Comparison of ENCODE assay signal across 22 cellular contexts in genomic region chr12:132174703-132175490, GRCh38. TPM values are rescaled to one million over a fixed set of nuclear protein-coding genes. Genes with fewer than 3 reads are reported as not detected.
A peak's percentile ranks its signal among the peaks of the same experiment; 100 is the strongest.
DNase-seq lines count a peak whose midpoint lies in the region; ATAC-seq lines count a peak whose summit lies in the region.
"Had no signal": no experiment of that assay in that cellular context is flagged by ENCODE, and none has a peak within 500 bp of the region (broad histone marks: within the 10 kb centered on the region; RNA-seq: fewer than 3 reads in every experiment).

No MANE protein-coding gene starts in this region.

- H3K27ac ChIP-seq in BLaER1 (no peak overlapping the region), right cardiac atrium (ENCODE audit: low read length) (no peak overlapping the region)
- H3K27ac ChIP-seq: ascending aorta, foreskin keratinocyte, suprapubic skin, vagina had no signal

- no peaks in the 10 kb centered on the region for H3K36me3 Mint-ChIP-seq in activated CD4-positive, alpha-beta T cell treated with anti-CD3 and anti-CD28 coated beads, Interleukin-2, amount 10 ng/mL, durations not matched to agents 7 days and 5 days (ENCODE audit: low read depth)

- H3K9ac ChIP-seq in BLaER1 (no peak overlapping the region), NT2/D1 (ENCODE audit: insufficient read length, low read depth) (peak overlapping the region; percentile 52)

- 0 out of 2 replicates have a peak, but pooled peaks cover 12% of the 10 kb centered on the region for H4K20me1 ChIP-seq in BLaER1

- H3K36me3 ChIP-seq in BLaER1 (no peaks in the 10 kb centered on the region), NT2/D1 (ENCODE audit: insufficient read depth, insufficient read length, low read length) (no peaks in the 10 kb centered on the region)
- H3K36me3 ChIP-seq: ascending aorta, BE2C, suprapubic skin, vagina had no signal

- peak overlapping the region; percentile 68 for H3K27ac Mint-ChIP-seq in activated CD4-positive, alpha-beta T cell treated with anti-CD3 and anti-CD28 coated beads, Interleukin-2, amount 10 ng/mL, durations not matched to agents 7 days and 5 days

- intact Hi-C loops in right cardiac atrium (cut with DNase I): no loop called here

- H3K27me3 ChIP-seq in BLaER1: peaks cover 20% of the 10 kb centered on the region; the same call in 1 of the 2 replicates
- peaks cover 35% of the 10 kb centered on the region for H3K27me3 ChIP-seq in NT2/D1 (ENCODE audit: insufficient read depth, insufficient read length)
- H3K27me3 ChIP-seq in right cardiac atrium (ENCODE audit: control insufficient read depth, insufficient read depth): no peaks in the 10 kb centered on the region
- H3K27me3 ChIP-seq: ascending aorta, vagina had no signal

- no peaks in the 10 kb centered on the region for H3K9me3 Mint-ChIP-seq in activated CD4-positive, alpha-beta T cell treated with anti-CD3 and anti-CD28 coated beads, Interleukin-2, amount 10 ng/mL, durations not matched to agents 7 days and 5 days

- H3K4me1 Mint-ChIP-seq in activated CD4-positive, alpha-beta T cell treated with anti-CD3 and anti-CD28 coated beads, Interleukin-2, amount 10 ng/mL, durations not matched to agents 7 days and 5 days: peaks cover 35% of the 10 kb centered on the region

- H3K27me3 Mint-ChIP-seq in activated CD4-positive, alpha-beta T cell treated with anti-CD3 and anti-CD28 coated beads, Interleukin-2, amount 10 ng/mL, durations not matched to agents 7 days and 5 days: peaks cover 2% of the 10 kb centered on the region

- H3K4me1 ChIP-seq in BLaER1: peaks cover 100% of the 10 kb centered on the region
- H3K4me1 ChIP-seq in NT2/D1 (ENCODE audit: insufficient read depth, insufficient read length): peaks cover 28% of the 10 kb centered on the region
- no peaks in the 10 kb centered on the region for H3K4me1 ChIP-seq in right cardiac atrium (ENCODE audit: control insufficient read depth, insufficient read depth, low read length)
- H3K4me1 ChIP-seq: ascending aorta, BE2C, foreskin keratinocyte, vagina had no signal

- H3K9me3 ChIP-seq in BLaER1 (no peaks in the 10 kb centered on the region), NT2/D1 (ENCODE audit: insufficient read depth, low read length) (no peaks in the 10 kb centered on the region), right cardiac atrium (ENCODE audit: control insufficient read depth, low read length) (no peaks in the 10 kb centered on the region)
- H3K9me3 ChIP-seq: ascending aorta, BE2C, suprapubic skin, vagina had no signal

- peak overlapping the region; percentile 94 for H3K4me2 ChIP-seq in BLaER1

- no peak overlapping the region for H3K4me3 Mint-ChIP-seq in activated CD4-positive, alpha-beta T cell treated with anti-CD3 and anti-CD28 coated beads, Interleukin-2, amount 10 ng/mL, durations not matched to agents 7 days and 5 days

- no peak for DNase-seq in activated CD4-positive, alpha-beta T cell treated with anti-CD3 and anti-CD28 coated beads, Interleukin-2, amount 10 ng/mL, durations not matched to agents 7 days and 5 days
- DNase-seq in activated CD4-positive, alpha-beta T cell treated with anti-CD3 and anti-CD28 coated beads for 1 hour: no peak
- DNase-seq in NT2/D1 (ENCODE audit: low read depth, low spot score) (no peak), right cardiac atrium (peak in 2 of 3 donors; percentile 5 to 54)
- DNase-seq in stimulated activated CD4-positive, alpha-beta T cell treated with anti-CD3 and anti-CD28 coated beads, Interleukin-4, amount 100 ng/mL, for 4 hours: no peak
- DNase-seq: activated CD4-positive, alpha-beta T cell treated with anti-CD3 and anti-CD28 coated beads for 48 hours; BE2C; Calu3; foreskin keratinocyte; hippocampal formation; mammary epithelial cell; NCI-H1694; NCI-H446; NK-92 treated with Interleukin-12 subunit alpha and Interleukin-12 subunit beta, amount 100 ng/mL, for 24 hours; retina; stimulated activated CD4-positive, alpha-beta T cell treated with anti-CD3 and anti-CD28 coated beads, Interleukin-15, amount 100 ng/mL, for 24 hours had no signal

- H3K4me3 ChIP-seq in BLaER1 (no peak overlapping the region), NT2/D1 (ENCODE audit: insufficient read length, low read depth) (no peak overlapping the region), right cardiac atrium (ENCODE audit: low read length) (no peak overlapping the region)
- H3K4me3 ChIP-seq: ascending aorta, suprapubic skin, vagina had no signal

- CTCF ChIA-PET in activated CD4-positive, alpha-beta T cell treated with anti-CD3 and anti-CD28 coated beads, Interleukin-2, amount 10 ng/mL, durations not matched to agents 7 days and 5 days (lab: Charles Lee): interaction anchor here (1.6 kb wide), 1 partner anchor 13 kb away, joined by 5 read pairs; no protein-coding TSS in a partner anchor

- POLR2A ChIA-PET in activated CD4-positive, alpha-beta T cell treated with anti-CD3 and anti-CD28 coated beads, Interleukin-2, amount 10 ng/mL, durations not matched to agents 7 days and 5 days (lab: Charles Lee): no interaction called here

- ATAC-seq in right cardiac atrium (no peak), GM18870 (IDR thresholded peaks at IDR 0.05; ENCODE audit: unreplicated experiment) (no peak), GM19324 (IDR thresholded peaks at IDR 0.05; ENCODE audit: low FRiP score, unreplicated experiment) (no peak)
- ATAC-seq: foreskin keratinocyte had no signal

- WGBS in right cardiac atrium: 70% methylated on average over 27 of the region's 27 CpGs

RNA-seq across cellular contexts. Expression of gene NOC4L, which starts 30.6 kb away (rescaled TPM):
- total RNA-seq in activated CD4-positive, alpha-beta T cell treated with anti-CD3 and anti-CD28 coated beads, Interleukin-2, amount 10 ng/mL, durations not matched to agents 7 days and 5 days: 10 to 100 TPM; 28.9 to 32.4 TPM
- 10 to 100 TPM in 1 of 4 donors, 1 to 10 TPM in 3; 7.7 to 10.1 (median 9.1) TPM for total RNA-seq in right cardiac atrium
- polyA plus RNA-seq in right cardiac atrium: 11.0 TPM

RNA-seq across cellular contexts. Expression of gene DDX51, which starts 30.8 kb away (rescaled TPM):
- total RNA-seq in activated CD4-positive, alpha-beta T cell treated with anti-CD3 and anti-CD28 coated beads, Interleukin-2, amount 10 ng/mL, durations not matched to agents 7 days and 5 days: 10 to 100 TPM; 25.2 to 27.5 TPM
- total RNA-seq in right cardiac atrium: 10 to 100 TPM in 2 of 4 donors, 1 to 10 TPM in 2; 7.4 to 11.7 (median 10.1) TPM
- 10.9 TPM for polyA plus RNA-seq in right cardiac atrium

Comparison
In these comparisons a context has a peak if more than half of its experiments do, and no peak if none do; other contexts are left out.
1. DNase-seq: peak in right cardiac atrium (2 of 3); none in activated CD4-positive, alpha-beta T cell treated with anti-CD3 and anti-CD28 coated beads, Interleukin-2, amount 10 ng/mL, durations not matched to agents 7 days and 5 days (single experiment), activated CD4-positive, alpha-beta T cell treated with anti-CD3 and anti-CD28 coated beads for 1 hour (single experiment), NT2/D1 (single experiment) and stimulated activated CD4-positive, alpha-beta T cell treated with anti-CD3 and anti-CD28 coated beads, Interleukin-4, amount 100 ng/mL, for 4 hours (0 of 2).